In genomic region chr5:68823301-68823700, GRCh38 we compare ENCODE assay signal across 1 cellular context.
TF ChIP-seq lines count a peak whose summit lies in the region.

No MANE protein-coding gene starts in this region.

TF ChIP-seq in H1, 55 proteins besides CTCF, POLR2A, EP300 and RAD21:
- no peak for TF ChIP-seq E2F6 (IDR thresholded peaks at IDR 0.05)
- TF ChIP-seq CHD1 (IDR thresholded peaks at IDR 0.05; ENCODE audit: low read depth, low read length), result no peak
